20 cellular contexts compared by ENCODE assay signal in the genomic region with DNA sequence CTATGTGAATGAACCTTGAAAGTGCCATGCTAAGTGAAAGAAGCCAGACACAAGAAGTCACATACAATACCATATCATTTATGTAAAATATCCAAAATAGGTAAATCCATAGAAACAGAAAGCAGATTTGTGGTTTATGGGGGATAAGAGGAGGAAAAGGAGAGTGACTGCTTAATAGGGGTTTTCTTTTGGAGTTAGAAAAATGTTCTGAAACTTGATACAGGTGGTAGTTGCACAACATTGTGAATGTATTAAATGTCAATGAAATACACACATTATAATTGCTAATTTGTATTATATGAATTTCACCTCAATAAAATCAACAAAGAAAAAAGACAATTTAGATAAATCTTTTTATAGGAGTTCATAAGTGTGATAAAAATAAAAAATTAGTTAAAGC.
"Had no signal": no experiment of that assay in that cellular context is flagged by ENCODE, and none has a peak within 500 bp of the region (broad histone marks: within the 10 kb centered on the region; RNA-seq: fewer than 3 reads in every experiment).

No MANE protein-coding gene starts in this region.

- FAIRE-seq: colon, islet of Langerhans had no signal

- H3K9me3 ChIP-seq: esophagus squamous epithelium, mucosa of descending colon, neutrophil, thoracic aorta, transverse colon had no signal

- H3K4me3 Mint-ChIP-seq: naive thymus-derived CD8-positive, alpha-beta T cell; stimulated activated naive B cell treated with anti-CD40 and anti-IgM and Interleukin-4, amounts not matched to agents 10 μg/mL and 1 μg/mL and 100 μg/mL, for 72 hours; stimulated activated naive CD8-positive, alpha-beta T cell treated with anti-CD3 and anti-CD28 coated beads, Interleukin-15, amount 100 ng/mL, for 72 hours had no signal

- H3K4me3 ChIP-seq: esophagus squamous epithelium, mucosa of descending colon, skin epidermis, thoracic aorta, transverse colon had no signal

- H3K27me3 ChIP-seq: esophagus squamous epithelium, neutrophil, transverse colon had no signal

- H3K27me3 Mint-ChIP-seq: naive thymus-derived CD8-positive, alpha-beta T cell; stimulated activated naive B cell treated with anti-CD40 and anti-IgM and Interleukin-4, amounts not matched to agents 10 μg/mL and 1 μg/mL and 100 μg/mL, for 72 hours; stimulated activated naive CD8-positive, alpha-beta T cell treated with anti-CD3 and anti-CD28 coated beads, Interleukin-15, amount 100 ng/mL, for 72 hours had no signal

- H3K4me1 ChIP-seq: transverse colon had no signal

- DNase-seq: dermis blood vessel endothelial cell; esophagus squamous epithelium; foreskin melanocyte; head of caudate nucleus; hippocampal formation; mucosa of descending colon; naive thymus-derived CD8-positive, alpha-beta T cell; posterior cingulate gyrus; stimulated activated CD4-positive, alpha-beta T cell treated with anti-CD3 and anti-CD28 coated beads, Interleukin-2, amount 100 ng/mL, for 24 hours; stimulated activated CD4-positive, alpha-beta T cell treated with anti-CD3 and anti-CD28 coated beads, Interleukin-4, amount 100 ng/mL, for 4 hours; stimulated activated naive B cell treated with anti-CD40 and anti-IgM and Interleukin-4, amounts not matched to agents 10 μg/mL and 1 μg/mL and 100 μg/mL, for 72 hours; stimulated activated naive CD8-positive, alpha-beta T cell treated with anti-CD3 and anti-CD28 coated beads, Interleukin-15, amount 100 ng/mL, for 72 hours; transverse colon had no signal

- H3K27ac ChIP-seq: esophagus squamous epithelium, neutrophil, skin epidermis, thoracic aorta, transverse colon had no signal

- H3K27ac Mint-ChIP-seq: stimulated activated naive B cell treated with anti-CD40 and anti-IgM and Interleukin-4, amounts not matched to agents 10 μg/mL and 1 μg/mL and 100 μg/mL, for 72 hours; stimulated activated naive CD8-positive, alpha-beta T cell treated with anti-CD3 and anti-CD28 coated beads, Interleukin-15, amount 100 ng/mL, for 72 hours had no signal

- H3K9me3 Mint-ChIP-seq: naive thymus-derived CD8-positive, alpha-beta T cell; stimulated activated naive B cell treated with anti-CD40 and anti-IgM and Interleukin-4, amounts not matched to agents 10 μg/mL and 1 μg/mL and 100 μg/mL, for 72 hours had no signal

- ATAC-seq: left lobe of liver; mucosa of descending colon; naive thymus-derived CD8-positive, alpha-beta T cell; sciatic nerve; stimulated activated naive B cell treated with anti-CD40 and anti-IgM and Interleukin-4, amounts not matched to agents 10 μg/mL and 1 μg/mL and 100 μg/mL, for 72 hours; stimulated activated naive CD8-positive, alpha-beta T cell treated with anti-CD3 and anti-CD28 coated beads, Interleukin-15, amount 100 ng/mL, for 72 hours had no signal

- H3K36me3 ChIP-seq: esophagus squamous epithelium, neutrophil, thoracic aorta, transverse colon had no signal
